Comparison of ENCODE assay signal across 30 cellular contexts in the genomic region with DNA sequence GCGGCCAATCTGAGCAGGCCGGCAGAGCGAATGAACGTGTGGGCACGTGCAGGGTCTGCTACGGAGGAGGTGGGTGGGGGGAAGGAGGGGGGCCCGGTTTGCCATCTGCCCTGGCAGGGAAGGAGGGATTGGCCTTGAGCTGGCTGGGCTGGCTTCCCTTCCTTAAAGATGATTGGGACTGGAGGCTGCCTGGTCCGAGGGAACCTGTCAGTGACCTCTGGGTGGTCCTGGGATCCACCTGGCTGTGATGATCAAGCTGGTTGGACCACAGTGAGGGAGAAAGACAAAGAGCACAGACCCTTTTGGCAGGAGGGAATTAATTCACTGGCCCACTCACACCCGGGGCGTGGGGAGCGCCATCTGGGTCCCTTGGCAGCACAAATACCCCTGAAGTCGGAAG.
"Had no signal": no experiment of that assay in that cellular context is flagged by ENCODE, and none has a peak within 500 bp of the region (broad histone marks: within the 10 kb centered on the region; RNA-seq: fewer than 3 reads in every experiment).

No MANE protein-coding gene starts in this region.

- H3K4me3 Mint-ChIP-seq: activated CD4-positive, alpha-beta memory T cell treated with anti-CD3 and anti-CD28 coated beads for 36 hours; activated CD4-positive, alpha-beta T cell treated with anti-CD3 and anti-CD28 coated beads, Interleukin-2, amount 10 ng/mL, durations not matched to agents 24 days and 14 days; activated naive CD4-positive, alpha-beta T cell treated with anti-CD3 and anti-CD28 coated beads for 36 hours; activated T-helper 1 cell treated with anti-CD3 and anti-CD28 coated beads, Interleukin-12 subunit alpha, Interleukin-12 subunit beta, Interleukin-2, Interleukin-4 antibody, amounts not matched to agents 30 ng/mL and 10 ng/mL and 1 ng/mL, durations not matched to agents 14 hours and 24 hours and 36 hours; central memory CD8-positive, alpha-beta T cell; effector memory CD8-positive, alpha-beta T cell; nephron; stimulated activated naive B cell treated with anti-CD40 and anti-IgM and Interleukin-4, amounts not matched to agents 10 μg/mL and 1 μg/mL and 100 μg/mL, for 72 hours; T-helper 17 cell had no signal

- H3K27me3 Mint-ChIP-seq: activated CD4-positive, alpha-beta memory T cell treated with anti-CD3 and anti-CD28 coated beads for 36 hours; activated CD4-positive, alpha-beta T cell treated with anti-CD3 and anti-CD28 coated beads, Interleukin-2, amount 10 ng/mL, durations not matched to agents 24 days and 14 days; central memory CD8-positive, alpha-beta T cell; effector memory CD8-positive, alpha-beta T cell; stimulated activated naive B cell treated with anti-CD40 and anti-IgM and Interleukin-4, amounts not matched to agents 10 μg/mL and 1 μg/mL and 100 μg/mL, for 72 hours; T-helper 17 cell had no signal

- H3K4me1 Mint-ChIP-seq: activated CD4-positive, alpha-beta T cell treated with anti-CD3 and anti-CD28 coated beads, Interleukin-2, amount 10 ng/mL, durations not matched to agents 24 days and 14 days; central memory CD8-positive, alpha-beta T cell; nephron; stimulated activated naive B cell treated with anti-CD40 and anti-IgM and Interleukin-4, amounts not matched to agents 10 μg/mL and 1 μg/mL and 100 μg/mL, for 72 hours; T-helper 17 cell had no signal

- H3K27ac Mint-ChIP-seq: activated CD4-positive, alpha-beta memory T cell treated with anti-CD3 and anti-CD28 coated beads for 36 hours; activated CD4-positive, alpha-beta T cell treated with anti-CD3 and anti-CD28 coated beads, Interleukin-2, amount 10 ng/mL, durations not matched to agents 24 days and 14 days; activated naive CD4-positive, alpha-beta T cell treated with anti-CD3 and anti-CD28 coated beads for 36 hours; activated T-helper 1 cell treated with anti-CD3 and anti-CD28 coated beads, Interleukin-12 subunit alpha, Interleukin-12 subunit beta, Interleukin-2, Interleukin-4 antibody, amounts not matched to agents 30 ng/mL and 10 ng/mL and 1 ng/mL, durations not matched to agents 14 hours and 24 hours and 36 hours; effector memory CD8-positive, alpha-beta T cell; nephron; stimulated activated naive B cell treated with anti-CD40 and anti-IgM and Interleukin-4, amounts not matched to agents 10 μg/mL and 1 μg/mL and 100 μg/mL, for 72 hours; T-helper 17 cell had no signal

- DNase-seq: activated CD4-positive, alpha-beta memory T cell treated with anti-CD3 and anti-CD28 coated beads for 36 hours; activated CD4-positive, alpha-beta T cell treated with anti-CD3 and anti-CD28 coated beads, Interleukin-2, amount 10 ng/mL, durations not matched to agents 24 days and 14 days; activated CD4-positive, CD25-positive, alpha-beta regulatory T cell treated with anti-CD3 and anti-CD28 coated beads, Interleukin-2, amount 50 U/mL, for 72 hours; activated CD8-positive, alpha-beta memory T cell treated with anti-CD3 and anti-CD28 coated beads, Interleukin-2, amount 50 U/mL, for 4 hours; activated effector memory CD4-positive, alpha-beta T cell treated with anti-CD3 and anti-CD28 coated beads, Interleukin-2, amount 50 U/mL, for 16 hours; activated naive CD4-positive, alpha-beta T cell treated with anti-CD3 and anti-CD28 coated beads for 36 hours; activated T-cell treated with anti-CD3 and anti-CD28 coated beads, Interleukin-2, amount 50 U/mL, for 1 hour; amniotic stem cell; colonic mucosa; effector memory CD8-positive, alpha-beta T cell; erythroblast; gastrocnemius medialis; glutamatergic neuron; islet precursor cell; left ventricle myocardium inferior; mesendoderm; mucosa of descending colon; ovary; retina; stimulated activated CD4-positive, alpha-beta T cell treated with anti-CD3 and anti-CD28 coated beads, Interleukin-4, amount 100 ng/mL, for 4 hours; stimulated activated CD8-positive, alpha-beta memory T cell treated with anti-CD3 and anti-CD28 coated beads, Interleukin-4, amount 100 ng/mL, for 48 hours; stimulated activated naive B cell treated with anti-CD40 and anti-IgM and Interleukin-4, amounts not matched to agents 10 μg/mL and 1 μg/mL and 100 μg/mL, for 72 hours; stomach; T-helper 17 cell; thyroid gland; upper lobe of left lung had no signal

- ATAC-seq: effector memory CD8-positive, alpha-beta T cell; gastrocnemius medialis; mucosa of descending colon; sciatic nerve; stimulated activated naive B cell treated with anti-CD40 and anti-IgM and Interleukin-4, amounts not matched to agents 10 μg/mL and 1 μg/mL and 100 μg/mL, for 72 hours; T-helper 17 cell had no signal
